Comparison of ENCODE assay signal across 10 cellular contexts in genomic region chr13:73967397-73968165, GRCh38.
DNase-seq lines count a peak whose midpoint lies in the region; ATAC-seq and TF ChIP-seq lines count a peak whose summit lies in the region.
"Had no signal": no experiment of that assay in that cellular context is flagged by ENCODE, and none has a peak within 500 bp of the region (broad histone marks: within the 10 kb centered on the region; RNA-seq: fewer than 3 reads in every experiment).

No MANE protein-coding gene starts in this region.

- POLR2A ChIA-PET in OCI-LY7 (lab: Charles Lee) = interaction anchor here (0.8 to 11.0 kb wide), 16 partner anchors 8 to 321 kb away, joined by 3 to 306 read pairs (median 4); partner anchors contain the start of gene KLF12

- H4K20me1 ChIP-seq in OCI-LY7 (ENCODE audit: insufficient read depth, low read length) (no peaks in the 10 kb centered on the region), H9 (ENCODE audit: control insufficient read depth, insufficient read depth, insufficient read length) (no peaks in the 10 kb centered on the region)

- no peaks in the 10 kb centered on the region for H3K9me2 ChIP-seq in OCI-LY7 (ENCODE audit: insufficient read depth, low read length)

- no peak overlapping the region for H2BK5ac ChIP-seq in H9 (ENCODE audit: insufficient read length, low read length)

- H2AFZ ChIP-seq in OCI-LY7 (ENCODE audit: low read length) = no peak overlapping the region; the same call in 1 of the 2 replicates
- no peak overlapping the region for H2AFZ ChIP-seq in H9 (ENCODE audit: low read length)

- intact Hi-C loops in OCI-LY7 (cut with micrococcal nuclease; ENCODE audit: unreplicated experiment) (loop anchor here (1.0 to 5.0 kb wide), 3 partner anchors 24 to 320 kb away; no protein-coding TSS in a partner anchor), spleen (cut with DNase I; ENCODE audit: low total_unique reads) (no loop called here)

- H3K18ac ChIP-seq in H9 (ENCODE audit: insufficient read length, low read depth, low read length) = no peak overlapping the region

- H3K4me1 Mint-ChIP-seq in H9 = peaks cover 7 to 10% of the 10 kb centered on the region in 2 experiments

- peaks cover 85% of the 10 kb centered on the region for H3K79me2 ChIP-seq in OCI-LY7 (ENCODE audit: insufficient read depth, low read depth, low read length)
- H3K79me2 ChIP-seq in H9 (ENCODE audit: insufficient read depth, low read length) = no peaks in the 10 kb centered on the region

- no peaks in the 10 kb centered on the region for H3K9me3 Mint-ChIP-seq in H9

- H3K23me2 ChIP-seq in H9 (ENCODE audit: insufficient read length, low read depth, low read length, poor library complexity, severe bottlenecking) = no peaks in the 10 kb centered on the region

- H3K36me3 Mint-ChIP-seq in H9 (ENCODE audit: insufficient read depth in 1 of 3, low read depth in 3 of 3) = no peaks in the 10 kb centered on the region

- H3K4me1 ChIP-seq in OCI-LY7 (ENCODE audit: insufficient read depth, low read length, poor library complexity, severe bottlenecking) = peaks cover 76% of the 10 kb centered on the region
- H3K4me1 ChIP-seq in H9 (ENCODE audit: insufficient read depth, low read length) = peaks cover 2% of the 10 kb centered on the region; the same call in 1 of the 2 replicates
- peaks cover 0 to 31% (median 16%) of the 10 kb centered on the region in 6 donors for H3K4me1 ChIP-seq in spleen

- no peak overlapping the region for H4K91ac ChIP-seq in H9 (ENCODE audit: insufficient read length, low read depth, low read length)

- H3K27ac ChIP-seq in OCI-LY7 (ENCODE audit: low read depth, low read length, poor library complexity, severe bottlenecking) (peak overlapping the region; percentile 99), H9 (ENCODE audit: insufficient read length, low read depth, low read length) (no peak overlapping the region), spleen (peak overlapping the region in 3 of 8 donors; percentile 16 to 54 (median 34))

- no peaks in the 10 kb centered on the region for H3K27me3 ChIP-seq in H9 (ENCODE audit: insufficient read depth, low read length)
- H3K27me3 ChIP-seq in spleen (replicated peaks in 1 of 7) = no peaks in the 10 kb centered on the region

- H3K9me3 ChIP-seq in OCI-LY7 (ENCODE audit: low read length) (no peaks in the 10 kb centered on the region; the same call in 1 of the 2 replicates), H9 (ENCODE audit: control insufficient read depth, low read depth, low read length) (no peaks in the 10 kb centered on the region), spleen (no peaks in the 10 kb centered on the region)

- no peak overlapping the region for H2BK120ac ChIP-seq in H9 (ENCODE audit: low read depth, low read length, poor library complexity, severe bottlenecking)

- H3K27ac Mint-ChIP-seq in H9 = no peak overlapping the region; a peak in 1 of 7 replicates

- no peak overlapping the region for H3K9ac ChIP-seq in H9 (ENCODE audit: extremely low read depth, insufficient read length, low read length)

- peak; percentile 100 for ATAC-seq in GM19395 (IDR thresholded peaks at IDR 0.05; ENCODE audit: unreplicated experiment)
- peak; percentile 100 for ATAC-seq in HG02943 (IDR thresholded peaks at IDR 0.05; ENCODE audit: low read depth, unreplicated experiment)

- no peak overlapping the region for H3K14ac ChIP-seq in H9 (ENCODE audit: insufficient read depth, low read length)

- H3K4me2 ChIP-seq in OCI-LY7 (ENCODE audit: low read length) (peak overlapping the region; percentile 85), H9 (ENCODE audit: insufficient read depth, insufficient read length, low read length) (no peak overlapping the region)

- H2BK12ac ChIP-seq in H9 (ENCODE audit: insufficient read length, low read depth, low read length) = no peak overlapping the region

- no peak overlapping the region for H2BK15ac ChIP-seq in H9 (ENCODE audit: low read depth, low read length)

- TF ChIP-seq POLR2A in spleen (IDR thresholded peaks at IDR 0.05) = no peak

- no peaks in the 10 kb centered on the region for H3K79me1 ChIP-seq in H9 (ENCODE audit: insufficient read depth, low read depth, low read length, poor library complexity, severe bottlenecking)

- H3K4ac ChIP-seq in H9 (ENCODE audit: low read depth, low read length) = no peak overlapping the region

- WGBS in H9 (ENCODE audit: extremely low coverage, insufficient read length, low lambda C conversion rate) = no CpG with 5 or more reads among the region's 5 CpGs
- WGBS in spleen, 5 donors = 78 to 85% (median 80%) methylated on average over 5 of the region's 5 CpGs

- no peak overlapping the region for H3K23ac ChIP-seq in H9 (ENCODE audit: insufficient read length, low read depth, low read length)

- no peaks in the 10 kb centered on the region for H3K27me3 Mint-ChIP-seq in H9 (ENCODE audit: low read depth)

- H3K36me3 ChIP-seq in OCI-LY7 (ENCODE audit: insufficient read depth, low read length) = peaks cover 11% of the 10 kb centered on the region
- no peaks in the 10 kb centered on the region for H3K36me3 ChIP-seq in spleen

- no peak overlapping the region for H3K4me3 Mint-ChIP-seq in H9

- H4K8ac ChIP-seq in H9 (replicated peaks; ENCODE audit: insufficient read length, low read depth, low read length) = no peak overlapping the region

- BruUV-seq in OCI-LY7 (replicated peaks; lab: Mats Ljungman, UMichigan) = TSS peak; percentile 38

- CTCF ChIA-PET in OCI-LY7 (lab: Charles Lee; ENCODE audit: unreplicated experiment) = no interaction called here

- H2BK20ac ChIP-seq in H9 (ENCODE audit: low read depth, low read length, poor library complexity, severe bottlenecking) = no peak overlapping the region

- no peak overlapping the region for H3T11ph ChIP-seq in H9 (ENCODE audit: low read length)

- H4K5ac ChIP-seq in H9 (ENCODE audit: insufficient read length, low read depth, low read length) = no peak overlapping the region

- TF ChIP-seq CTCF in GM12864 (IDR thresholded peaks at IDR 0.05; ENCODE audit: low read depth, low read length, missing control alignments) = no peak
- no peak for TF ChIP-seq CTCF in OCI-LY7 (conservative IDR thresholded peaks at IDR 0.05; ENCODE audit: low read length)
- no peak for TF ChIP-seq CTCF in H9 (conservative IDR thresholded peaks at IDR 0.05)
- no peak for TF ChIP-seq CTCF in spleen (IDR thresholded peaks at IDR 0.05 in 8 of 11, conservative IDR thresholded peaks at IDR 0.05 in 3 of 11)

- H3K4me3 ChIP-seq in GM12864 (ENCODE audit: low read depth, low read length) = no peak overlapping the region
- H3K4me3 ChIP-seq in OCI-LY7 (ENCODE audit: low read depth, low read length, poor library complexity, severe bottlenecking) = peak overlapping the region; percentile 61
- H3K4me3 ChIP-seq in spleen = no peak overlapping the region

- H3K56ac ChIP-seq in H9 (ENCODE audit: insufficient read length, low read depth, low read length) = no peak overlapping the region

- DNase-seq in GM12864 (ENCODE audit: low read depth) (peak; percentile 89), OCI-LY7 (ENCODE audit: low spot score) (peak; percentile 91), H9 (no peak), DMS153 treated with DMSO at 0.1 percent for 48 hours (lab: John Stamatoyannopoulos, UW; ENCODE audit: unreplicated experiment) (no peak), spleen (no peak)
- DNase-seq in stimulated activated CD4-positive, alpha-beta T cell treated with anti-CD3 and anti-CD28 coated beads, Interleukin-15, amount 100 ng/mL, for 24 hours = no peak
- DNase-seq: amniotic stem cell, NCI-H774 had no signal

- H2AK5ac ChIP-seq in H9 (ENCODE audit: insufficient read length, low read length) = no peak overlapping the region

Comparison
In these comparisons a context has a peak if more than half of its experiments do, and no peak if none do; other contexts are left out.
1. DNase-seq: peak in GM12864 (single experiment) and OCI-LY7 (single experiment); none in stimulated activated CD4-positive, alpha-beta T cell treated with anti-CD3 and anti-CD28 coated beads, Interleukin-15, amount 100 ng/mL, for 24 hours (single experiment), H9 (single experiment), DMS153 treated with DMSO at 0.1 percent for 48 hours (single experiment) and spleen (single experiment).